Comparison of ENCODE assay signal across 16 cellular contexts in genomic region chr9:124099860-124100259, GRCh38.
DNase-seq lines count a peak whose midpoint lies in the region; TF ChIP-seq lines count a peak whose summit lies in the region.
"Had no signal": no experiment of that assay in that cellular context is flagged by ENCODE, and none has a peak within 500 bp of the region (broad histone marks: within the 10 kb centered on the region; RNA-seq: fewer than 3 reads in every experiment).

No MANE protein-coding gene starts in this region.

- no peak overlapping the region for H4K91ac ChIP-seq in neuronal stem cell (ENCODE audit: low read depth, low read length, poor library complexity)

- peak overlapping the region; percentile 2 for H2AK5ac ChIP-seq in neuronal stem cell (ENCODE audit: low read depth, low read length)

- H3K4me1 ChIP-seq in HEK293 (ENCODE audit: control insufficient read depth, insufficient read depth, low read length) (no peaks in the 10 kb centered on the region), Karpas-422 (ENCODE audit: low read length) (no peaks in the 10 kb centered on the region), neuronal stem cell (ENCODE audit: control insufficient read depth in 2 of 2, insufficient read depth in 1 of 2, low read depth in 1 of 2, low read length in 2 of 2) (peaks cover 0 to 5% of the 10 kb centered on the region in 2 donors)
- H3K4me1 ChIP-seq: BE2C, Caco-2 had no signal

- H2BK12ac ChIP-seq in neuronal stem cell (ENCODE audit: low read length): no peak overlapping the region

- no peak overlapping the region for H2BK15ac ChIP-seq in neuronal stem cell (ENCODE audit: low read length)

- H3K79me2 ChIP-seq in Karpas-422 (ENCODE audit: low read length): no peaks in the 10 kb centered on the region

- no peak overlapping the region for H3K27ac ChIP-seq in HEK293 (ENCODE audit: extremely low read depth, low read depth, low read length)
- no peak overlapping the region for H3K27ac ChIP-seq in Karpas-422 (ENCODE audit: low read length)
- H3K27ac ChIP-seq in neuronal stem cell (replicated peaks; ENCODE audit: low read length): no peak overlapping the region
- H3K27ac ChIP-seq: BLaER1, C4-2B had no signal

- no peak overlapping the region for H3K18ac ChIP-seq in neuronal stem cell (ENCODE audit: low read length)

- peak overlapping the region; percentile 58 for H2BK5ac ChIP-seq in neuronal stem cell (ENCODE audit: low read length)

- peak; percentile 31 for DNase-seq in Karpas-422
- DNase-seq in neuronal stem cell (ENCODE audit: low spot score): no peak
- no peak for DNase-seq in epidermal melanocyte (ENCODE audit: insufficient read length, low spot score)
- DNase-seq in NCI-H510A (lab: John Stamatoyannopoulos, UW): no peak
- DNase-seq: 8988T; ACHN; BE2C; Caco-2; Calu3; CD4-positive, alpha-beta T cell; CD8-positive, alpha-beta T cell; DMS79 treated with DMSO at 0.1 percent for 48 hours; GF-D8 had no signal

- H3K36me3 ChIP-seq in HEK293 (ENCODE audit: control insufficient read depth in 2 of 2, insufficient read depth in 1 of 2, low read length in 2 of 2): no peaks in the 10 kb centered on the region
- H3K36me3 ChIP-seq in Karpas-422 (ENCODE audit: insufficient read depth, low read length): no peaks in the 10 kb centered on the region
- H3K36me3 ChIP-seq in neuronal stem cell (replicated peaks in 1 of 2; ENCODE audit: control insufficient read depth in 2 of 2, insufficient read depth in 2 of 2, low read length in 2 of 2): no peaks in the 10 kb centered on the region
- H3K36me3 ChIP-seq: BE2C, BLaER1 had no signal

- no peaks in the 10 kb centered on the region for H3K9me3 ChIP-seq in HEK293 (ENCODE audit: control insufficient read depth, insufficient read depth, low read depth, low read length)
- H3K9me3 ChIP-seq in Karpas-422 (ENCODE audit: low read length): no peaks in the 10 kb centered on the region
- peaks cover 0 to 2% of the 10 kb centered on the region in 2 donors for H3K9me3 ChIP-seq in neuronal stem cell (replicated peaks in 1 of 2; ENCODE audit: control insufficient read depth in 2 of 2, insufficient read depth in 1 of 2, low read depth in 1 of 2, low read length in 2 of 2)
- H3K9me3 ChIP-seq: BE2C, BLaER1, Caco-2 had no signal

- POLR2A ChIA-PET in HEK293 (lab: Yijun Ruan, JAX): no interaction called here

- H2AFZ ChIP-seq in Karpas-422 (ENCODE audit: low read length) (no peak overlapping the region), neuronal stem cell (ENCODE audit: low read length) (no peak overlapping the region)

- H3K9me2 ChIP-seq in Karpas-422 (replicated peaks; ENCODE audit: insufficient read depth, low read length): no peaks in the 10 kb centered on the region

- H3K27me3 ChIP-seq in Karpas-422 (ENCODE audit: low read length): no peaks in the 10 kb centered on the region
- peaks cover 0 to 13% (median 0%) of the 10 kb centered on the region in 3 experiments for H3K27me3 ChIP-seq in neuronal stem cell (ENCODE audit: control insufficient read depth in 3 of 3, insufficient read depth in 3 of 3, low read depth in 1 of 3, low read length in 3 of 3)
- H3K27me3 ChIP-seq: BE2C, BLaER1 had no signal

- no peak overlapping the region for H4K8ac ChIP-seq in neuronal stem cell (ENCODE audit: low read depth, low read length)

- WGBS in neuronal stem cell (ENCODE audit: extremely low coverage in 2 of 2, insufficient read length in 2 of 2, insufficient replicate concordance in 1 of 2), 2 donors: no CpG with 5 or more reads among the region's 6 CpGs

- H3K4me2 ChIP-seq in Karpas-422 (ENCODE audit: low read depth, low read length, poor library complexity, severe bottlenecking): no peak overlapping the region
- H3K4me2 ChIP-seq in neuronal stem cell (ENCODE audit: insufficient read depth, low read length, poor library complexity, severe bottlenecking): no peak overlapping the region
- H3K4me2 ChIP-seq: BLaER1 had no signal

- no peak overlapping the region for H3K23ac ChIP-seq in neuronal stem cell (ENCODE audit: low read depth, low read length, poor library complexity)

- H3K9ac ChIP-seq in Karpas-422 (ENCODE audit: low read length) (no peak overlapping the region), neuronal stem cell (ENCODE audit: low read depth, low read length, poor library complexity) (no peak overlapping the region)
- H3K9ac ChIP-seq: BLaER1 had no signal

- no peaks in the 10 kb centered on the region for H4K20me1 ChIP-seq in Karpas-422 (ENCODE audit: insufficient read depth, low read depth, low read length)
- H4K20me1 ChIP-seq: BLaER1 had no signal

- no peak overlapping the region for H3K4me3 ChIP-seq in HEK293 (ENCODE audit: low read depth, low read length)
- no peak overlapping the region for H3K4me3 ChIP-seq in Karpas-422 (ENCODE audit: low read length)
- H3K4me3 ChIP-seq in neuronal stem cell (ENCODE audit: low read length in 2 of 2): no peak overlapping the region
- H3K4me3 ChIP-seq: BLaER1 had no signal

- H3K79me1 ChIP-seq in neuronal stem cell (ENCODE audit: low read depth, low read length): peaks cover 3% of the 10 kb centered on the region

- no peak for TF ChIP-seq CTCF in HEK293 (tag by site-specific recombination; IDR thresholded peaks at IDR 0.05)

- H3K14ac ChIP-seq in neuronal stem cell (ENCODE audit: low read length): no peak overlapping the region

- CTCF ChIA-PET in HEK293 (lab: Yijun Ruan, JAX): no interaction called here

- H2BK120ac ChIP-seq in neuronal stem cell (ENCODE audit: low read depth, low read length): no peak overlapping the region

- H3K4ac ChIP-seq in neuronal stem cell (ENCODE audit: low read length): no peak overlapping the region

TF ChIP-seq in HEK293, 187 proteins besides CTCF, POLR2A, EP300 and RAD21:
- TF ChIP-seq PATZ1 (tag by site-specific recombination; IDR thresholded peaks at IDR 0.05): no peak
- TF ChIP-seq, protein P1, sequence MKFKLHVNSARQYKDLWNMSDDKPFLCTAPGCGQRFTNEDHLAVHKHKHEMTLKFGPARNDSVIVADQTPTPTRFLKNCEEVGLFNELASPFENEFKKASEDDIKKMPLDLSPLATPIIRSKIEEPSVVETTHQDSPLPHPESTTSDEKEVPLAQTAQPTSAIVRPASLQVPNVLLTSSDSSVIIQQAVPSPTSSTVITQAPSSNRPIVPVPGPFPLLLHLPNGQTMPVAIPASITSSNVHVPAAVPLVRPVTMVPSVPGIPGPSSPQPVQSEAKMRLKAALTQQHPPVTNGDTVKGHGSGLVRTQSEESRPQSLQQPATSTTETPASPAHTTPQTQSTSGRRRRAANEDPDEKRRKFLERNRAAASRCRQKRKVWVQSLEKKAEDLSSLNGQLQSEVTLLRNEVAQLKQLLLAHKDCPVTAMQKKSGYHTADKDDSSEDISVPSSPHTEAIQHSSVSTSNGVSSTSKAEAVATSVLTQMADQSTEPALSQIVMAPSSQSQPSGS (tag by site-specific recombination; IDR thresholded peaks at IDR 0.05; ENCODE audit: low read depth): peak; percentile 66; the same call in 1 of the 2 replicates
- TF ChIP-seq ZNF747 (tag by site-specific recombination; IDR thresholded peaks at IDR 0.05): no peak
- no peak for TF ChIP-seq ZNF621 (tag by site-specific recombination; IDR thresholded peaks at IDR 0.05)
- TF ChIP-seq ZSCAN4 (tag by site-specific recombination; IDR thresholded peaks at IDR 0.05): no peak
